Comparison of ENCODE assay signal across 14 cellular contexts in genomic region chr9:78280982-78281668, GRCh38. TPM values are rescaled to one million over a fixed set of nuclear protein-coding genes. Genes with fewer than 3 reads are reported as not detected.
DNase-seq lines count a peak whose midpoint lies in the region; ATAC-seq and TF ChIP-seq lines count a peak whose summit lies in the region.
"Had no signal": no experiment of that assay in that cellular context is flagged by ENCODE, and none has a peak within 500 bp of the region (broad histone marks: within the 10 kb centered on the region; RNA-seq: fewer than 3 reads in every experiment).

No MANE protein-coding gene starts in this region.

- H3K27ac ChIP-seq in heart left ventricle, result no peak overlapping the region
- H3K27ac ChIP-seq: foreskin keratinocyte, spleen had no signal

- peaks cover 1% of the 10 kb centered on the region for H3K36me3 Mint-ChIP-seq in activated naive CD4-positive, alpha-beta T cell treated with anti-CD3 and anti-CD28 coated beads for 36 hours (ENCODE audit: low read depth)

- no peak overlapping the region for H3K4me3 Mint-ChIP-seq in activated naive CD4-positive, alpha-beta T cell treated with anti-CD3 and anti-CD28 coated beads for 36 hours

- H3K9me3 ChIP-seq in heart left ventricle, result no peaks in the 10 kb centered on the region

- H3K36me3 ChIP-seq in heart left ventricle, result no peaks in the 10 kb centered on the region
- H3K36me3 ChIP-seq: spleen had no signal

- ATAC-seq in heart left ventricle (peak; percentile 85 to 95 (median 91)), GM19324 (IDR thresholded peaks at IDR 0.05; ENCODE audit: low FRiP score, unreplicated experiment) (no peak), GM18511 (IDR thresholded peaks at IDR 0.05; ENCODE audit: unreplicated experiment) (no peak)
- ATAC-seq: foreskin keratinocyte had no signal

- intact Hi-C loops in heart left ventricle (cut with DNase I), result no loop called here
- intact Hi-C loops in activated naive CD4-positive, alpha-beta T cell treated with anti-CD3 and anti-CD28 coated beads for 36 hours (cut with micrococcal nuclease), result no loop called here

- H3K27me3 Mint-ChIP-seq in activated naive CD4-positive, alpha-beta T cell treated with anti-CD3 and anti-CD28 coated beads for 36 hours (ENCODE audit: low read depth), result no peaks in the 10 kb centered on the region

- no peaks in the 10 kb centered on the region for H3K27me3 ChIP-seq in heart left ventricle
- H3K27me3 ChIP-seq: foreskin keratinocyte, spleen had no signal

- H3K9me3 Mint-ChIP-seq in activated naive CD4-positive, alpha-beta T cell treated with anti-CD3 and anti-CD28 coated beads for 36 hours, result no peaks in the 10 kb centered on the region

- TF ChIP-seq POLR2A in heart left ventricle (IDR thresholded peaks at IDR 0.05), result no peak

- TF ChIP-seq CTCF in heart left ventricle (IDR thresholded peaks at IDR 0.05), result no peak

- peaks cover 11% of the 10 kb centered on the region for H3K4me1 Mint-ChIP-seq in activated naive CD4-positive, alpha-beta T cell treated with anti-CD3 and anti-CD28 coated beads for 36 hours (ENCODE audit: low read depth)

- H3K27ac Mint-ChIP-seq in activated naive CD4-positive, alpha-beta T cell treated with anti-CD3 and anti-CD28 coated beads for 36 hours, result no peak overlapping the region

- 58 to 67% (median 64%) methylated on average over 3 of the region's 3 CpGs for WGBS in heart left ventricle, 4 donors

- H3K4me1 ChIP-seq in heart left ventricle, result peaks cover 0 to 14% (median 2%) of the 10 kb centered on the region in 12 donors
- H3K4me1 ChIP-seq: foreskin keratinocyte had no signal

- CTCF ChIA-PET in activated naive CD4-positive, alpha-beta T cell treated with anti-CD3 and anti-CD28 coated beads for 36 hours (lab: Charles Lee), result no interaction called here

- H3K4me3 ChIP-seq in heart left ventricle, result no peak overlapping the region
- H3K4me3 ChIP-seq: spleen had no signal

- peak; percentile 28 for DNase-seq in DMS 273 treated with DMSO at 0.1 percent for 48 hours (lab: John Stamatoyannopoulos, UW)
- DNase-seq in amniotic epithelial cell (ENCODE audit: low read depth), result peak; percentile 87
- DNase-seq in heart left ventricle, result peak; percentile 61 to 85 (median 80)
- DNase-seq in pons (ENCODE audit: low spot score), result peak; percentile 54
- no peak for DNase-seq in occipital lobe (lab: John Stamatoyannopoulos, UW)
- no peak for DNase-seq in activated naive CD4-positive, alpha-beta T cell treated with anti-CD3 and anti-CD28 coated beads for 36 hours
- DNase-seq: activated T-cell treated with anti-CD3 and anti-CD28 coated beads for 4 hours, COR-L47, foreskin keratinocyte, NCI-H1048, SHP77, spleen had no signal

RNA-seq across cellular contexts. Expression of gene PSAT1, which starts 15.8 kb away (rescaled TPM):
- 1 to 10 TPM in 1 of 9 donors, under 1 TPM in 8; 0.20 to 1.3 (median 0.62) TPM for total RNA-seq in heart left ventricle
- 1 to 10 TPM in 1 of 2 donors, under 1 TPM in 1; 0.46 to 3.1 TPM for polyA plus RNA-seq in heart left ventricle
- total RNA-seq in occipital lobe, result 31.8 TPM
- total RNA-seq in activated naive CD4-positive, alpha-beta T cell treated with anti-CD3 and anti-CD28 coated beads for 36 hours, result 100 to 1,000 TPM; 235 to 240 TPM

RNA-seq across cellular contexts. Expression of gene CEP78, which starts 45.2 kb away (rescaled TPM):
- total RNA-seq in heart left ventricle, result 1 to 10 TPM; 1.9 to 8.2 (median 3.4) TPM
- 1 to 10 TPM; 1.1 to 3.3 TPM for polyA plus RNA-seq in heart left ventricle
- total RNA-seq in occipital lobe, result 62.1 TPM
- total RNA-seq in activated naive CD4-positive, alpha-beta T cell treated with anti-CD3 and anti-CD28 coated beads for 36 hours, result 10 to 100 TPM; 39.5 to 39.7 TPM

Comparison
In these comparisons a context has a peak if more than half of its experiments do, and no peak if none do; other contexts are left out.
1. DNase-seq: peak in DMS 273 treated with DMSO at 0.1 percent for 48 hours (single experiment), amniotic epithelial cell (single experiment), heart left ventricle (5 of 5) and pons (single experiment); none in occipital lobe (single experiment) and activated naive CD4-positive, alpha-beta T cell treated with anti-CD3 and anti-CD28 coated beads for 36 hours (single experiment).
2. ATAC-seq: peak in heart left ventricle (4 of 4); none in GM19324 (single experiment) and GM18511 (single experiment).
3. RNA of gene PSAT1, which starts 15.8 kb away (total RNA-seq): 235 to 240 TPM in activated naive CD4-positive, alpha-beta T cell treated with anti-CD3 and anti-CD28 coated beads for 36 hours and 31.8 TPM in occipital lobe (single experiment); 0.20 to 1.3 TPM in heart left ventricle; every median in the first group is over 10 times any median in the second.